In genomic region chr20:22373164-22373895, GRCh38 we compare ENCODE assay signal across 12 cellular contexts.
"Had no signal": no experiment of that assay in that cellular context is flagged by ENCODE, and none has a peak within 500 bp of the region (broad histone marks: within the 10 kb centered on the region; RNA-seq: fewer than 3 reads in every experiment).

No MANE protein-coding gene starts in this region.

- H3K9me3 ChIP-seq: right atrium auricular region, uterus had no signal

- DNase-seq: activated CD4-positive, alpha-beta memory T cell treated with anti-CD3 and anti-CD28 coated beads, Interleukin-2, amount 10 ng/mL, durations not matched to agents 7 days and 5 days; activated CD4-positive, alpha-beta T cell treated with anti-CD3 and anti-CD28 coated beads for 36 hours; activated effector memory CD4-positive, alpha-beta T cell treated with Interleukin-2 at 50 U/mL for 16 hours; activated naive CD4-positive, alpha-beta T cell treated with anti-CD3 and anti-CD28 coated beads, Interleukin-2, amount 50 U/mL, for 16 hours; activated T-cell treated with anti-CD3 and anti-CD28 coated beads, Interleukin-2, amount 50 U/mL, for 4 hours; left ventricle myocardium superior; mesendoderm; nephron progenitor cell; stimulated activated CD4-positive, alpha-beta T cell treated with anti-CD3 and anti-CD28 coated beads, Interleukin-2, amount 100 ng/mL, for 48 hours; uterus had no signal

- H3K27ac ChIP-seq: right atrium auricular region, uterus had no signal

- H3K27me3 ChIP-seq: right atrium auricular region, uterus had no signal

- ATAC-seq: activated CD4-positive, alpha-beta T cell treated with anti-CD3 and anti-CD28 coated beads for 36 hours; activated T-cell treated with anti-CD3 and anti-CD28 coated beads, Interleukin-2, amount 50 U/mL, for 4 hours; left ventricle myocardium superior; stimulated activated memory B cell treated with anti-CD40 and anti-IgM and Interleukin-4, amounts not matched to agents 10 μg/mL and 1 μg/mL and 100 μg/mL, for 72 hours had no signal

- H3K4me3 ChIP-seq: right atrium auricular region, uterus had no signal

- H3K4me1 ChIP-seq: right atrium auricular region, uterus had no signal

- H3K36me3 ChIP-seq: right atrium auricular region, uterus had no signal
